Comparison of ENCODE assay signal across 10 cellular contexts in the genomic region with DNA sequence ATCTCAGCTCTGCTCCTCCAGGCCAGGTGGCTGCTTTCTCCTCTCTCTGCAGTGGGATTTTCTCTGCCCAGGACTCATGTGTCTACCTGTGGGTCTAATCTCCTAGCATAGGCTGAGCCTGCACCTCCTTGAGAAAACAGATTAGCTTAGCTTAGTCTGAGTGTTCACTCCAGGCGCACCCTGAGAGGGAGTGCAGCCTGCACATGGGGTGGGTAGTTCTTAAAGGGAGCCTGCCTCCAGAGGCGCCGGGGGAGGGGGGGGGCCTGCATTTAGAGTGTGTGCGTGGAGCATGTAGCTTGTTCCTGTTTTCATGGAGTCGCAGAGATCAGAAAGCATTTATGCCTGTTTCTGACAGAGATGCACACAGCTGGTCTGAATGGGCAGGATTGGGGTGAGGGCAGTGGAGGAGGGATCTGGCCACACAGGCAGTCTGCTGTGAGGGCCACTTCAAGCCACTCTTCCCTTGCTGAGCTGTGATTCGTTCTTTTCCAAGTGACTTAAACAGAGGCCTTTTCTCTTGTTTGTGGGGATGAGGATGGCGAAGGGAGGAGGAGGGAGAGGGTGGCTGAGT. TPM values are rescaled to one million over a fixed set of nuclear protein-coding genes. Genes with fewer than 3 reads are reported as not detected.
DNase-seq lines count a peak whose midpoint lies in the region; ATAC-seq and TF ChIP-seq lines count a peak whose summit lies in the region.
"Had no signal": no experiment of that assay in that cellular context is flagged by ENCODE, and none has a peak within 500 bp of the region (broad histone marks: within the 10 kb centered on the region; RNA-seq: fewer than 3 reads in every experiment).

No MANE protein-coding gene starts in this region.

- DNase-seq in NCI-H2029 treated with DMSO at 0.1 percent for 48 hours (lab: John Stamatoyannopoulos, UW) (peak; percentile 6), NCI-H2029 (lab: John Stamatoyannopoulos, UW) (no peak), RWPE2 (ENCODE audit: low spot score) (no peak), hepatocyte (ENCODE audit: low spot score) (no peak), HCEC 1CT (no peak), MG63 (no peak)
- peak; percentile 13 for DNase-seq in stimulated activated naive B cell treated with anti-CD40 and anti-IgM and Interleukin-4, amounts not matched to agents 10 μg/mL and 1 μg/mL and 100 μg/mL, for 72 hours
- DNase-seq: activated CD4-positive, alpha-beta T cell treated with anti-CD3 and anti-CD28 coated beads for 48 hours had no signal

- H3K4me1 Mint-ChIP-seq in stimulated activated naive B cell treated with anti-CD40 and anti-IgM and Interleukin-4, amounts not matched to agents 10 μg/mL and 1 μg/mL and 100 μg/mL, for 72 hours, result peaks cover 56 to 87% of the 10 kb centered on the region in 2 donors

- H3K9me3 ChIP-seq in RWPE2 (ENCODE audit: severe bottlenecking), result no peaks in the 10 kb centered on the region
- no peaks in the 10 kb centered on the region for H3K9me3 ChIP-seq in hepatocyte (ENCODE audit: low read depth)
- no peaks in the 10 kb centered on the region for H3K9me3 ChIP-seq in MG63

- no peak for TF ChIP-seq CTCF in RWPE2 (IDR thresholded peaks at IDR 0.05; ENCODE audit: poor library complexity, severe bottlenecking)
- TF ChIP-seq CTCF in hepatocyte (IDR thresholded peaks at IDR 0.05; ENCODE audit: poor library complexity), result no peak

- peaks cover 87% of the 10 kb centered on the region for H3K79me2 ChIP-seq in hepatocyte

- peak overlapping the region; percentile 98 for H3K27ac Mint-ChIP-seq in stimulated activated naive B cell treated with anti-CD40 and anti-IgM and Interleukin-4, amounts not matched to agents 10 μg/mL and 1 μg/mL and 100 μg/mL, for 72 hours

- H2AFZ ChIP-seq in hepatocyte, result no peak overlapping the region

- peak overlapping the region; percentile 29 for H3K4me2 ChIP-seq in hepatocyte

- WGBS in hepatocyte (ENCODE audit: low lambda C conversion rate, missing lambda C conversion rate), result 49% methylated on average over 6 of the region's 7 CpGs

- H3K9me3 Mint-ChIP-seq in stimulated activated naive B cell treated with anti-CD40 and anti-IgM and Interleukin-4, amounts not matched to agents 10 μg/mL and 1 μg/mL and 100 μg/mL, for 72 hours, result no peaks in the 10 kb centered on the region

- H3K4me1 ChIP-seq in RWPE2 (ENCODE audit: insufficient read depth, poor library complexity, severe bottlenecking) (no peaks in the 10 kb centered on the region), hepatocyte (ENCODE audit: insufficient read depth) (peaks cover 37% of the 10 kb centered on the region)

- H3K27me3 Mint-ChIP-seq in stimulated activated naive B cell treated with anti-CD40 and anti-IgM and Interleukin-4, amounts not matched to agents 10 μg/mL and 1 μg/mL and 100 μg/mL, for 72 hours, result no peaks in the 10 kb centered on the region

- ATAC-seq in RWPE2 (ENCODE audit: low read depth) (no peak), HG02759 (IDR thresholded peaks at IDR 0.05; ENCODE audit: unreplicated experiment) (no peak)
- ATAC-seq in stimulated activated naive B cell treated with anti-CD40 and anti-IgM and Interleukin-4, amounts not matched to agents 10 μg/mL and 1 μg/mL and 100 μg/mL, for 72 hours (replicated peaks), result peak; percentile 6 to 24

- H3K36me3 Mint-ChIP-seq in stimulated activated naive B cell treated with anti-CD40 and anti-IgM and Interleukin-4, amounts not matched to agents 10 μg/mL and 1 μg/mL and 100 μg/mL, for 72 hours, result peaks cover 32 to 50% of the 10 kb centered on the region in 2 donors

- H3K36me3 ChIP-seq in RWPE2 (ENCODE audit: low read depth) (no peaks in the 10 kb centered on the region), hepatocyte (replicated peaks; ENCODE audit: insufficient read depth, low read depth) (no peaks in the 10 kb centered on the region), MG63 (peaks cover 15% of the 10 kb centered on the region)

- H3K27ac ChIP-seq in RWPE2 (ENCODE audit: poor library complexity, severe bottlenecking), result peak overlapping the region; percentile 61
- no peak overlapping the region for H3K27ac ChIP-seq in hepatocyte
- H3K27ac ChIP-seq: epithelial cell of prostate had no signal

- no peak overlapping the region for H3K4me3 ChIP-seq in RWPE2 (ENCODE audit: severe bottlenecking)
- no peak overlapping the region for H3K4me3 ChIP-seq in hepatocyte
- H3K4me3 ChIP-seq in MG63, result no peak overlapping the region

- H3K9me2 ChIP-seq in hepatocyte (replicated peaks; ENCODE audit: insufficient read depth), result no peaks in the 10 kb centered on the region

- H3K4me3 Mint-ChIP-seq in stimulated activated naive B cell treated with anti-CD40 and anti-IgM and Interleukin-4, amounts not matched to agents 10 μg/mL and 1 μg/mL and 100 μg/mL, for 72 hours, result peak overlapping the region; percentile 55 to 74

- peaks cover 12% of the 10 kb centered on the region for H4K20me1 ChIP-seq in hepatocyte (ENCODE audit: insufficient read depth, poor library complexity, severe bottlenecking)

- H3K27me3 ChIP-seq in RWPE2 (ENCODE audit: insufficient read depth, poor library complexity, severe bottlenecking) (no peaks in the 10 kb centered on the region), hepatocyte (no peaks in the 10 kb centered on the region), MG63 (no peaks in the 10 kb centered on the region)

RNA-seq across cellular contexts. Expression of gene GALNT2, which starts 45.2 kb away (rescaled TPM):
- total RNA-seq in hepatocyte, result 77.9 and 96.7 TPM in 2 replicates
- polyA plus RNA-seq in hepatocyte, result 131 and 143 TPM in 2 replicates
- total RNA-seq in MG63 (2014; rRNA removed; shearing (Covaris generic); ENCODE audit: low replicate concordance), result 107 and 149 TPM in 2 replicates

Comparison
In these comparisons a context has a peak if more than half of its experiments do, and no peak if none do; other contexts are left out.
1. DNase-seq: peak in NCI-H2029 treated with DMSO at 0.1 percent for 48 hours (single experiment) and stimulated activated naive B cell treated with anti-CD40 and anti-IgM and Interleukin-4, amounts not matched to agents 10 μg/mL and 1 μg/mL and 100 μg/mL, for 72 hours (single experiment); none in NCI-H2029 (single experiment), RWPE2 (single experiment), hepatocyte (single experiment), HCEC 1CT (single experiment) and MG63 (single experiment).
2. ATAC-seq: peak in stimulated activated naive B cell treated with anti-CD40 and anti-IgM and Interleukin-4, amounts not matched to agents 10 μg/mL and 1 μg/mL and 100 μg/mL, for 72 hours (2 of 2); none in RWPE2 (single experiment) and HG02759 (single experiment).